16 cellular contexts compared by ENCODE assay signal in the genomic region with DNA sequence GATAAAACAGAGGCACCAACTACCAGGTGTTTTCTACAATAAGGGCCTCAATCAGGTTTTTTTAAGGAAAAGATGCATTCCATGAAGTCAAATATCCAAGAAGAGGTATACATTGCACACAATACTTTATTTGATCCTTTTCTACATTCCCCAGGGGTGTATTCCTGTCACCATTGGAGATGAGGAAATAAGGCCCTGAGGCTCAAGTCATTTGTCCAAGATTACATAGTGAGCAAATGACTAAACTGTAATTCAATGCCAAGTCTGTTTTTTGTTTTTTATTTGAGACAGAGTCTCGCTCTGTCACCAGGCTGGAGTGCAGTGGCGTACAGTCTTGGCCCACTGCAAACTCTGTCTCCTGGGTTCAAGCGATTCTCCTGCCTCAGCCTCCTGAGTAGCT.
"Had no signal": no experiment of that assay in that cellular context is flagged by ENCODE, and none has a peak within 500 bp of the region (broad histone marks: within the 10 kb centered on the region; RNA-seq: fewer than 3 reads in every experiment).

No MANE protein-coding gene starts in this region.

- H3K9me3 ChIP-seq: body of pancreas had no signal

- ATAC-seq: activated CD8-positive, alpha-beta T cell treated with anti-CD3 and anti-CD28 coated beads, Interleukin-2, amount 10 ng/mL, durations not matched to agents 7 days and 5 days; body of pancreas; gastroesophageal sphincter; left lobe of liver; stimulated activated memory B cell treated with anti-CD40 and anti-IgM and Interleukin-4, amounts not matched to agents 10 μg/mL and 1 μg/mL and 100 μg/mL, for 72 hours had no signal

- H3K27me3 ChIP-seq: body of pancreas, gastroesophageal sphincter had no signal

- H3K27ac ChIP-seq: body of pancreas, coronary artery, gastroesophageal sphincter, parathyroid adenoma had no signal

- H3K4me1 ChIP-seq: body of pancreas, gastroesophageal sphincter, parathyroid adenoma had no signal

- H3K4me3 ChIP-seq: body of pancreas, coronary artery, gastroesophageal sphincter had no signal

- H3K36me3 ChIP-seq: gastroesophageal sphincter had no signal

- DNase-seq: activated B cell treated with CpG ODN at 0.5 μM for 24 hours; activated CD4-positive, alpha-beta T cell treated with anti-CD3 and anti-CD28 coated beads for 48 hours; activated CD8-positive, alpha-beta memory T cell treated with anti-CD3 and anti-CD28 coated beads, Interleukin-2, amount 50 U/mL, for 4 hours; activated CD8-positive, alpha-beta T cell treated with anti-CD3 and anti-CD28 coated beads, Interleukin-2, amount 10 ng/mL, durations not matched to agents 7 days and 5 days; activated gamma-delta T cell treated with Interleukin-2 at 50 U/mL for 16 hours; amygdala; body of pancreas; effector CD4-positive, alpha-beta T cell; naive B cell; stimulated activated CD4-positive, alpha-beta T cell treated with anti-CD3 and anti-CD28 coated beads, Interleukin-12 subunit alpha, Interleukin-12 subunit beta, amount 100 ng/mL, for 4 hours; T-helper 2 cell had no signal
